Comparison of ENCODE assay signal across 9 cellular contexts in the genomic region with DNA sequence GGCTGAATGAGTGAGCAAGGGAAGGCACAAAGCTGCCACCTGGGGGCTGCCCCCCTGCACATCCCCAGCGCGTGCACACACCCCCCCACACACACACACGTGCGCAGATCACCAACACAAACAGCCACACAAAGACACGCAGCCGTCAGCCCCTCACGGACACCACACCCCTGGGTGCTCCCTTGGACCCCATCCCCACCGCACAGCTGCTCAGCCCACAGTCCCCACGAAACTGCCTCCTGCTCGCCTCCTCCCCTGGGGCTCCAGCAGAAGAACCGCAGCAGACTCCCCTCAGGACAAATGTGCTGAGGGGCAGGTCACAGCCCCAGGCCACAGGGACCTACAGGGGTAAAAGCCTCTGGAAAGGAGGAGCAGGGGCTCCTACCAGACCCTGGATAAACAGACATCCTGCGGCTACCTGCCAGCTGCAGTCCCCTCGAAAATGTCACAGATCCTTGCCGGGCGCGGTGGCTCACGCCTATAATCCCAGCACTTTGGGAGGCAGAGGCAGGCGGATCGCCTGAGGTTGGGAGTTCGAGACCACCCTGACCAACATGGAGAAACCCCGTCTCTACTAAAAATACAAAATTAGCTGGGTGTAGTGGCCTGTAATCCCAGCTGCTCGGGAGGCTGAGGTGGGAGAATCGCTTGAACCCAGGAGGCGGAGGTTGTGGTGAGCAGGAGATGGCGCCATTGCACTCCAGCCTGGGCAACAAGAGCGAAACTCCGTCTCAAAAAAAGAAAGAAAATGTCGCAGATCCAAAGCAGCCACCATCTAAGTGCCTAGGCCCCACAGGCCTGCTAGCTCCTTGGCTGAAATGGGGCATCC. TPM values are rescaled to one million over a fixed set of nuclear protein-coding genes. Genes with fewer than 3 reads are reported as not detected.
DNase-seq lines count a peak whose midpoint lies in the region; ATAC-seq and TF ChIP-seq lines count a peak whose summit lies in the region.
"Had no signal": no experiment of that assay in that cellular context is flagged by ENCODE, and none has a peak within 500 bp of the region (broad histone marks: within the 10 kb centered on the region; RNA-seq: fewer than 3 reads in every experiment).

No MANE protein-coding gene starts in this region.

- TF ChIP-seq CTCF in neural progenitor cell (IDR thresholded peaks at IDR 0.05) (peak; percentile 54), Calu3 (IDR thresholded peaks at IDR 0.05; ENCODE audit: unreplicated experiment) (no peak)

- peak; percentile 5 for ATAC-seq in activated CD8-positive, alpha-beta T cell treated with anti-CD3 and anti-CD28 coated beads, Interleukin-2, amount 10 ng/mL, durations not matched to agents 7 days and 5 days
- no peak for ATAC-seq in GM21515 (IDR thresholded peaks at IDR 0.05; ENCODE audit: unreplicated experiment)

- no peaks in the 10 kb centered on the region for H3K27me3 ChIP-seq in Karpas-422 (ENCODE audit: low read length)
- H3K27me3 ChIP-seq in neural progenitor cell, result no peaks in the 10 kb centered on the region
- H3K27me3 ChIP-seq: ascending aorta, SJSA1, spleen had no signal

- H3K4me2 ChIP-seq in Karpas-422 (ENCODE audit: low read depth, low read length, poor library complexity, severe bottlenecking), result no peak overlapping the region
- no peak overlapping the region for H3K4me2 ChIP-seq in neural progenitor cell

- no TSS peak for BruUV-seq in Calu3 (replicated peaks; lab: Mats Ljungman, UMichigan)

- H3K4me1 Mint-ChIP-seq in activated CD8-positive, alpha-beta T cell treated with anti-CD3 and anti-CD28 coated beads, Interleukin-2, amount 10 ng/mL, durations not matched to agents 7 days and 5 days (ENCODE audit: low read depth), result peaks cover 66% of the 10 kb centered on the region
- H3K4me1 Mint-ChIP-seq in neural progenitor cell (peaks cover 5% of the 10 kb centered on the region), Calu3 (ENCODE audit: low read depth, unreplicated experiment) (no peaks in the 10 kb centered on the region)

- H2AFZ ChIP-seq in Karpas-422 (ENCODE audit: low read length) (no peak overlapping the region), neural progenitor cell (replicated peaks) (no peak overlapping the region)

- POLR2A ChIA-PET in activated CD8-positive, alpha-beta T cell treated with anti-CD3 and anti-CD28 coated beads, Interleukin-2, amount 10 ng/mL, durations not matched to agents 7 days and 5 days (lab: Charles Lee), result interaction anchor here (0.7 to 2.9 kb wide), 8 partner anchors 8 to 56 kb away, joined by 3 to 17 read pairs (median 10); a partner anchor contains a TSS

- H3K9ac ChIP-seq in Karpas-422 (ENCODE audit: low read length), result peak overlapping the region; percentile 16; the same call in 1 of the 2 replicates
- no peak overlapping the region for H3K9ac ChIP-seq in neural progenitor cell

- H3K36me3 ChIP-seq in Karpas-422 (ENCODE audit: insufficient read depth, low read length), result peaks cover 5% of the 10 kb centered on the region
- no peaks in the 10 kb centered on the region for H3K36me3 ChIP-seq in neural progenitor cell

- peaks cover 9% of the 10 kb centered on the region; the same call in 1 of the 2 replicates for H4K20me1 ChIP-seq in Karpas-422 (ENCODE audit: insufficient read depth, low read depth, low read length)
- H4K20me1 ChIP-seq in neural progenitor cell (ENCODE audit: low read depth), result no peaks in the 10 kb centered on the region

- no peaks in the 10 kb centered on the region for H3K9me3 ChIP-seq in Karpas-422 (ENCODE audit: low read length)
- no peaks in the 10 kb centered on the region for H3K9me3 ChIP-seq in neural progenitor cell (ENCODE audit: low read depth)
- H3K9me3 ChIP-seq: ascending aorta, SJSA1, spleen had no signal

- H3K27me3 Mint-ChIP-seq in activated CD8-positive, alpha-beta T cell treated with anti-CD3 and anti-CD28 coated beads, Interleukin-2, amount 10 ng/mL, durations not matched to agents 7 days and 5 days (ENCODE audit: low read depth), result no peaks in the 10 kb centered on the region
- H3K27me3 Mint-ChIP-seq in neural progenitor cell (ENCODE audit: insufficient read depth, low read depth), result peaks cover 2% of the 10 kb centered on the region
- no peaks in the 10 kb centered on the region for H3K27me3 Mint-ChIP-seq in Calu3 (ENCODE audit: unreplicated experiment)

- peak overlapping the region; percentile 17 for H3K4me3 Mint-ChIP-seq in activated CD8-positive, alpha-beta T cell treated with anti-CD3 and anti-CD28 coated beads, Interleukin-2, amount 10 ng/mL, durations not matched to agents 7 days and 5 days
- no peak overlapping the region for H3K4me3 Mint-ChIP-seq in neural progenitor cell
- no peak overlapping the region for H3K4me3 Mint-ChIP-seq in Calu3 (ENCODE audit: low read depth, unreplicated experiment)

- H3K4me1 ChIP-seq in Karpas-422 (ENCODE audit: low read length) (peaks cover 46% of the 10 kb centered on the region), neural progenitor cell (no peaks in the 10 kb centered on the region)

- H3K36me3 Mint-ChIP-seq in activated CD8-positive, alpha-beta T cell treated with anti-CD3 and anti-CD28 coated beads, Interleukin-2, amount 10 ng/mL, durations not matched to agents 7 days and 5 days (ENCODE audit: low read depth), result peaks cover 64% of the 10 kb centered on the region
- H3K36me3 Mint-ChIP-seq in neural progenitor cell (peaks cover 7% of the 10 kb centered on the region), Calu3 (ENCODE audit: insufficient read depth, unreplicated experiment) (peaks cover 35% of the 10 kb centered on the region)

- H3K27ac Mint-ChIP-seq in activated CD8-positive, alpha-beta T cell treated with anti-CD3 and anti-CD28 coated beads, Interleukin-2, amount 10 ng/mL, durations not matched to agents 7 days and 5 days, result peak overlapping the region; percentile 61
- H3K27ac Mint-ChIP-seq in neural progenitor cell, result no peak overlapping the region
- H3K27ac Mint-ChIP-seq in Calu3 (ENCODE audit: unreplicated experiment), result no peak overlapping the region

- H3K9me2 ChIP-seq in Karpas-422 (replicated peaks; ENCODE audit: insufficient read depth, low read length), result no peaks in the 10 kb centered on the region

- intact Hi-C loops in Calu3 (cut with micrococcal nuclease; ENCODE audit: unreplicated experiment), result no loop called here

- H3K79me2 ChIP-seq in Karpas-422 (ENCODE audit: low read length), result peaks cover 14% of the 10 kb centered on the region
- no peaks in the 10 kb centered on the region for H3K79me2 ChIP-seq in neural progenitor cell (ENCODE audit: low read depth)

- no peaks in the 10 kb centered on the region for H3F3A ChIP-seq in neural progenitor cell (ENCODE audit: low read depth)

- H3K27ac ChIP-seq in Karpas-422 (ENCODE audit: low read length), result peak overlapping the region; percentile 25
- H3K27ac ChIP-seq in neural progenitor cell, result no peak overlapping the region
- H3K27ac ChIP-seq: ascending aorta, SJSA1 had no signal

- H3K4me3 ChIP-seq in Karpas-422 (ENCODE audit: low read length), result no peak overlapping the region
- H3K4me3 ChIP-seq in neural progenitor cell, result no peak overlapping the region
- H3K4me3 ChIP-seq: ascending aorta, SJSA1, spleen had no signal

- DNase-seq in Karpas-422 (no peak), neural progenitor cell (ENCODE audit: low spot score) (peak; percentile 38), Calu3 (no peak)
- peak; percentile 55 for DNase-seq in activated CD8-positive, alpha-beta T cell treated with anti-CD3 and anti-CD28 coated beads, Interleukin-2, amount 10 ng/mL, durations not matched to agents 7 days and 5 days

- CTCF ChIA-PET in activated CD8-positive, alpha-beta T cell treated with anti-CD3 and anti-CD28 coated beads, Interleukin-2, amount 10 ng/mL, durations not matched to agents 7 days and 5 days (lab: Charles Lee), result interaction anchor here (0.6 to 11.1 kb wide), 19 partner anchors 8 to 180 kb away, joined by 3 to 176 read pairs (median 13); a partner anchor contains a TSS
- CTCF ChIA-PET in Calu3 (lab: Charles Lee), result interaction anchor here (0.7 to 1.9 kb wide), 4 partner anchors 8 to 107 kb away, joined by 3 to 9 read pairs (median 6); no protein-coding TSS in a partner anchor

- no peaks in the 10 kb centered on the region for H3K9me3 Mint-ChIP-seq in activated CD8-positive, alpha-beta T cell treated with anti-CD3 and anti-CD28 coated beads, Interleukin-2, amount 10 ng/mL, durations not matched to agents 7 days and 5 days (ENCODE audit: insufficient read depth)
- H3K9me3 Mint-ChIP-seq in neural progenitor cell (no peaks in the 10 kb centered on the region), Calu3 (ENCODE audit: low read depth, unreplicated experiment) (no peaks in the 10 kb centered on the region)

RNA-seq across cellular contexts. Expression of a gene that starts 6.5 kb away (rescaled TPM):
- total RNA-seq in Karpas-422 (2014; rRNA removed; shearing (Covaris generic); ENCODE audit: low replicate concordance), result 42.0 and 76.3 TPM in 2 replicates
- total RNA-seq in activated CD8-positive, alpha-beta T cell treated with anti-CD3 and anti-CD28 coated beads, Interleukin-2, amount 10 ng/mL, durations not matched to agents 7 days and 5 days, result 100 to 1,000 TPM; 154 to 162 TPM
- total RNA-seq in neural progenitor cell (ENCODE audit: low replicate concordance) (21.9 and 44.9 TPM in 2 replicates), Calu3 (2022) (48.1 and 49.1 TPM in 2 replicates)

RNA-seq across cellular contexts. Expression of a gene that starts 7.0 kb away (rescaled TPM):
- total RNA-seq in Karpas-422 (2014; rRNA removed; shearing (Covaris generic); ENCODE audit: low replicate concordance), result 7.4 and 26.5 TPM in 2 replicates
- total RNA-seq in activated CD8-positive, alpha-beta T cell treated with anti-CD3 and anti-CD28 coated beads, Interleukin-2, amount 10 ng/mL, durations not matched to agents 7 days and 5 days, result under 1 TPM; 0.52 to 0.79 TPM
- total RNA-seq in neural progenitor cell (ENCODE audit: low replicate concordance) (not detected in 2 replicates), Calu3 (2022) (0.14 and 0.27 TPM in 2 replicates)
- total RNA-seq: ascending aorta, IMR-90, SJSA1 had no signal

RNA-seq across cellular contexts. Expression of a gene that starts 13.1 kb away (rescaled TPM):
- 25.5 and 35.4 TPM in 2 replicates for total RNA-seq in Karpas-422 (2014; rRNA removed; shearing (Covaris generic); ENCODE audit: low replicate concordance)
- 10 to 100 TPM; 90.7 to 91.9 TPM for total RNA-seq in activated CD8-positive, alpha-beta T cell treated with anti-CD3 and anti-CD28 coated beads, Interleukin-2, amount 10 ng/mL, durations not matched to agents 7 days and 5 days
- 1.1 and 3.1 TPM in 2 replicates for total RNA-seq in neural progenitor cell (ENCODE audit: low replicate concordance)
- 6.5 and 7.1 TPM in 2 replicates for total RNA-seq in Calu3 (2022)

RNA-seq across cellular contexts. Expression of a gene that starts 34.5 kb away (rescaled TPM):
- 24.8 and 41.6 TPM in 2 replicates for total RNA-seq in Karpas-422 (2014; rRNA removed; shearing (Covaris generic); ENCODE audit: low replicate concordance)
- total RNA-seq in activated CD8-positive, alpha-beta T cell treated with anti-CD3 and anti-CD28 coated beads, Interleukin-2, amount 10 ng/mL, durations not matched to agents 7 days and 5 days, result 10 to 100 TPM; 57.7 to 60.8 TPM
- total RNA-seq in neural progenitor cell (ENCODE audit: low replicate concordance) (35.0 and 54.9 TPM in 2 replicates), Calu3 (2022) (80.2 and 81.7 TPM in 2 replicates)

RNA-seq across cellular contexts. Expression of a gene that starts 46.0 kb away (rescaled TPM):
- 30.4 and 42.0 TPM in 2 replicates for total RNA-seq in Karpas-422 (2014; rRNA removed; shearing (Covaris generic); ENCODE audit: low replicate concordance)
- total RNA-seq in activated CD8-positive, alpha-beta T cell treated with anti-CD3 and anti-CD28 coated beads, Interleukin-2, amount 10 ng/mL, durations not matched to agents 7 days and 5 days, result 100 to 1,000 TPM; 131 TPM
- 45.4 and 49.2 TPM in 2 replicates for total RNA-seq in neural progenitor cell (ENCODE audit: low replicate concordance)
- 55.4 and 59.7 TPM in 2 replicates for total RNA-seq in Calu3 (2022)

Comparison
In these comparisons a context has a peak if more than half of its experiments do, and no peak if none do; other contexts are left out.
1. DNase-seq: peak in activated CD8-positive, alpha-beta T cell treated with anti-CD3 and anti-CD28 coated beads, Interleukin-2, amount 10 ng/mL, durations not matched to agents 7 days and 5 days (single experiment) and neural progenitor cell (single experiment); none in Karpas-422 (single experiment) and Calu3 (single experiment).